In genomic region chr13:33213024-33213795, GRCh38 we compare ENCODE assay signal across 13 cellular contexts.
DNase-seq lines count a peak whose midpoint lies in the region; ATAC-seq, FAIRE-seq and TF ChIP-seq lines count a peak whose summit lies in the region.
"Had no signal": no experiment of that assay in that cellular context is flagged by ENCODE, and none has a peak within 500 bp of the region (broad histone marks: within the 10 kb centered on the region; RNA-seq: fewer than 3 reads in every experiment).

No MANE protein-coding gene starts in this region.

- H3K27ac ChIP-seq in GM23338 (ENCODE audit: low read depth) (peak overlapping the region; percentile 26; the same call in 1 of the 2 replicates), astrocyte (ENCODE audit: low read depth, low read length) (peak overlapping the region; percentile 87), rectal smooth muscle tissue (ENCODE audit: low read depth, low read length) (peak overlapping the region; percentile 65)
- H3K27ac ChIP-seq in CD8-positive, alpha-beta T cell (ENCODE audit: low read depth, low read length): no peak overlapping the region
- no peak overlapping the region for H3K27ac ChIP-seq in CD4-positive, alpha-beta T cell (ENCODE audit: low read depth, low read length)
- H3K27ac ChIP-seq: VCaP had no signal

- H3K4me1 Mint-ChIP-seq in GM23338 (peaks cover 26% of the 10 kb centered on the region), astrocyte (ENCODE audit: low read depth, unreplicated experiment) (peaks cover 47% of the 10 kb centered on the region), glutamatergic neuron (ENCODE audit: low read depth, unreplicated experiment) (peaks cover 35% of the 10 kb centered on the region)
- H3K4me1 Mint-ChIP-seq in CD8-positive, alpha-beta T cell (ENCODE audit: low read depth): no peaks in the 10 kb centered on the region
- H3K4me1 Mint-ChIP-seq in CD4-positive, alpha-beta T cell (ENCODE audit: low read depth): no peaks in the 10 kb centered on the region

- H3K36me3 ChIP-seq in GM23338 (ENCODE audit: insufficient read depth) (no peaks in the 10 kb centered on the region), astrocyte (ENCODE audit: insufficient read depth, low read length) (no peaks in the 10 kb centered on the region), rectal smooth muscle tissue (ENCODE audit: control insufficient read depth, insufficient read depth, low read length) (no peaks in the 10 kb centered on the region)
- no peaks in the 10 kb centered on the region for H3K36me3 ChIP-seq in CD8-positive, alpha-beta T cell (ENCODE audit: insufficient read depth, low read length)
- H3K36me3 ChIP-seq: uterus had no signal

- POLR2A ChIA-PET in CD8-positive, alpha-beta T cell (lab: Charles Lee): no interaction called here
- POLR2A ChIA-PET in CD4-positive, alpha-beta T cell (lab: Charles Lee): no interaction called here

- H3K36me3 Mint-ChIP-seq in GM23338 (ENCODE audit: low read depth) (no peaks in the 10 kb centered on the region), astrocyte (ENCODE audit: low read depth, unreplicated experiment) (peaks cover 5% of the 10 kb centered on the region), glutamatergic neuron (ENCODE audit: unreplicated experiment) (no peaks in the 10 kb centered on the region)
- no peaks in the 10 kb centered on the region for H3K36me3 Mint-ChIP-seq in CD8-positive, alpha-beta T cell
- H3K36me3 Mint-ChIP-seq in CD4-positive, alpha-beta T cell (ENCODE audit: low read depth): no peaks in the 10 kb centered on the region

- FAIRE-seq in astrocyte (lab: Jason Lieb, UNC): no peak

- H3K4me3 Mint-ChIP-seq in GM23338 (no peak overlapping the region), astrocyte (ENCODE audit: unreplicated experiment) (no peak overlapping the region), glutamatergic neuron (ENCODE audit: unreplicated experiment) (no peak overlapping the region)
- no peak overlapping the region for H3K4me3 Mint-ChIP-seq in CD8-positive, alpha-beta T cell
- H3K4me3 Mint-ChIP-seq in CD4-positive, alpha-beta T cell: no peak overlapping the region
- H3K4me3 Mint-ChIP-seq: activated T-cell treated with anti-CD3 and anti-CD28 coated beads, Interleukin-2, amount 50 U/mL, for 4 hours had no signal

- H3K27me3 Mint-ChIP-seq in GM23338 (ENCODE audit: insufficient read depth, low read depth, poor library complexity) (no peaks in the 10 kb centered on the region), astrocyte (ENCODE audit: low read depth, unreplicated experiment) (no peaks in the 10 kb centered on the region), glutamatergic neuron (ENCODE audit: unreplicated experiment) (no peaks in the 10 kb centered on the region)
- H3K27me3 Mint-ChIP-seq in CD8-positive, alpha-beta T cell (ENCODE audit: low read depth): peaks cover 7% of the 10 kb centered on the region
- H3K27me3 Mint-ChIP-seq in CD4-positive, alpha-beta T cell: peaks cover 3% of the 10 kb centered on the region

- CTCF ChIA-PET in CD8-positive, alpha-beta T cell (lab: Charles Lee): no interaction called here
- CTCF ChIA-PET in CD4-positive, alpha-beta T cell (lab: Charles Lee): no interaction called here

- TF ChIP-seq CTCF in GM23338 (conservative IDR thresholded peaks at IDR 0.05; ENCODE audit: low read depth in 2 of 2) (no peak), astrocyte (IDR thresholded peaks at IDR 0.05; ENCODE audit: insufficient read depth, low read depth, low read length) (no peak), glutamatergic neuron (IDR thresholded peaks at IDR 0.05; ENCODE audit: partially characterized antibody, unreplicated experiment) (no peak)
- TF ChIP-seq CTCF in CD8-positive, alpha-beta T cell (IDR thresholded peaks at IDR 0.05): no peak
- no peak for TF ChIP-seq CTCF in CD4-positive, alpha-beta T cell (IDR thresholded peaks at IDR 0.05)

- no peaks in the 10 kb centered on the region for H3K9me2 ChIP-seq in GM23338 (ENCODE audit: insufficient read depth)

- H3K4me3 ChIP-seq in GM23338 (no peak overlapping the region), astrocyte (ENCODE audit: insufficient read depth, low read depth, low read length) (peak overlapping the region; percentile 37), rectal smooth muscle tissue (ENCODE audit: low read length) (no peak overlapping the region)
- no peak overlapping the region for H3K4me3 ChIP-seq in CD8-positive, alpha-beta T cell (ENCODE audit: low read depth, low read length)
- H3K4me3 ChIP-seq: uterus had no signal

- H2AFZ ChIP-seq in GM23338 (no peak overlapping the region), astrocyte (ENCODE audit: low read depth, low read length) (no peak overlapping the region)

- no peaks in the 10 kb centered on the region for H4K20me1 ChIP-seq in GM23338 (replicated peaks; ENCODE audit: insufficient read depth)
- H4K20me1 ChIP-seq in astrocyte (ENCODE audit: insufficient read depth, low read length): peaks cover 3% of the 10 kb centered on the region

- H3K9ac ChIP-seq in astrocyte (ENCODE audit: low read length): peak overlapping the region; percentile 80
- no peak overlapping the region for H3K9ac ChIP-seq in rectal smooth muscle tissue (ENCODE audit: low read length)

- ATAC-seq in GM23338: peak; percentile 72
- no peak for ATAC-seq in CD8-positive, alpha-beta T cell
- ATAC-seq in CD4-positive, alpha-beta T cell (ENCODE audit: poor library complexity): no peak
- ATAC-seq: activated T-cell treated with anti-CD3 and anti-CD28 coated beads, Interleukin-2, amount 50 U/mL, for 4 hours had no signal

- no peaks in the 10 kb centered on the region for H3K79me2 ChIP-seq in GM23338 (replicated peaks; ENCODE audit: insufficient read depth)
- peaks cover 90% of the 10 kb centered on the region for H3K79me2 ChIP-seq in astrocyte (ENCODE audit: insufficient read depth, low read length)

- no peaks in the 10 kb centered on the region for H3F3A ChIP-seq in GM23338 (replicated peaks; ENCODE audit: low read depth)

- H3K9me3 ChIP-seq in astrocyte (ENCODE audit: insufficient read depth, low read depth, low read length): no peaks in the 10 kb centered on the region
- no peaks in the 10 kb centered on the region for H3K9me3 ChIP-seq in CD8-positive, alpha-beta T cell (ENCODE audit: low read length)
- H3K9me3 ChIP-seq in CD4-positive, alpha-beta T cell (ENCODE audit: control insufficient read depth, low read length): no peaks in the 10 kb centered on the region
- H3K9me3 ChIP-seq: uterus had no signal

- H3K4me1 ChIP-seq in GM23338 (ENCODE audit: insufficient read depth) (peaks cover 25% of the 10 kb centered on the region), astrocyte (ENCODE audit: insufficient read depth, low read length) (peaks cover 43% of the 10 kb centered on the region), rectal smooth muscle tissue (ENCODE audit: control insufficient read depth, insufficient read depth, low read length) (peaks cover 36% of the 10 kb centered on the region)
- H3K4me1 ChIP-seq in CD8-positive, alpha-beta T cell (ENCODE audit: insufficient read depth, low read length): no peaks in the 10 kb centered on the region

- intact Hi-C loops in CD8-positive, alpha-beta T cell (cut with DNase I, micrococcal nuclease): no loop called here
- intact Hi-C loops in CD4-positive, alpha-beta T cell (cut with DNase I, micrococcal nuclease): no loop called here

- H3K27me3 ChIP-seq in GM23338 (ENCODE audit: insufficient read depth) (no peaks in the 10 kb centered on the region), astrocyte (ENCODE audit: insufficient read depth, low read length) (no peaks in the 10 kb centered on the region), rectal smooth muscle tissue (ENCODE audit: control insufficient read depth, insufficient read depth, low read length) (no peaks in the 10 kb centered on the region)
- H3K27me3 ChIP-seq in CD8-positive, alpha-beta T cell (ENCODE audit: insufficient read depth, low read length): no peaks in the 10 kb centered on the region
- peaks cover 4% of the 10 kb centered on the region for H3K27me3 ChIP-seq in CD4-positive, alpha-beta T cell (ENCODE audit: control insufficient read depth, insufficient read depth, low read length)
- H3K27me3 ChIP-seq: uterus had no signal

- H3K9me3 Mint-ChIP-seq in GM23338 (no peaks in the 10 kb centered on the region), astrocyte (ENCODE audit: unreplicated experiment) (no peaks in the 10 kb centered on the region), glutamatergic neuron (ENCODE audit: unreplicated experiment) (peaks cover 4% of the 10 kb centered on the region)
- H3K9me3 Mint-ChIP-seq in CD8-positive, alpha-beta T cell: no peaks in the 10 kb centered on the region
- no peaks in the 10 kb centered on the region for H3K9me3 Mint-ChIP-seq in CD4-positive, alpha-beta T cell
- H3K9me3 Mint-ChIP-seq: activated T-cell treated with anti-CD3 and anti-CD28 coated beads, Interleukin-2, amount 50 U/mL, for 4 hours had no signal

- H3K27ac Mint-ChIP-seq in GM23338: peak overlapping the region; percentile 33; the same call in 1 of the 2 replicates
- H3K27ac Mint-ChIP-seq in astrocyte (ENCODE audit: unreplicated experiment): peak overlapping the region; percentile 98
- H3K27ac Mint-ChIP-seq in glutamatergic neuron (ENCODE audit: unreplicated experiment): peak overlapping the region; percentile 10
- H3K27ac Mint-ChIP-seq in CD8-positive, alpha-beta T cell: no peak overlapping the region
- H3K27ac Mint-ChIP-seq in CD4-positive, alpha-beta T cell: no peak overlapping the region

- no peak overlapping the region for H3K4me2 ChIP-seq in GM23338
- H3K4me2 ChIP-seq in astrocyte (ENCODE audit: low read length): peak overlapping the region; percentile 80

- DNase-seq in GM23338 (ENCODE audit: low spot score) (peak; percentile 30), astrocyte (ENCODE audit: low read depth) (peak; percentile 84), glutamatergic neuron (no peak), NCI-H1694 (lab: John Stamatoyannopoulos, UW) (no peak), D341Med (ENCODE audit: low spot score) (no peak)
- no peak for DNase-seq in CD8-positive, alpha-beta T cell
- no peak for DNase-seq in CD4-positive, alpha-beta T cell
- DNase-seq: activated T-cell treated with anti-CD3 and anti-CD28 coated beads, Interleukin-2, amount 50 U/mL, for 4 hours; NCI-H2107; right cardiac atrium; uterus had no signal

TF ChIP-seq in GM23338, 12 proteins besides CTCF, POLR2A, EP300 and RAD21 (continues in another document):
- TF ChIP-seq ETS1 (IDR thresholded peaks at IDR 0.05) (no peak), ZNF114 (CRISPR knock-in tag; IDR thresholded peaks at IDR 0.05) (no peak)

Comparison
In these comparisons a context has a peak if more than half of its experiments do, and no peak if none do; other contexts are left out.
1. DNase-seq: peak in GM23338 (single experiment) and astrocyte (single experiment); none in glutamatergic neuron (single experiment), NCI-H1694 (single experiment), CD8-positive, alpha-beta T cell (0 of 7), CD4-positive, alpha-beta T cell (0 of 10) and D341Med (single experiment).
2. H3K27ac ChIP-seq: peak in GM23338 (single experiment), astrocyte (single experiment) and rectal smooth muscle tissue (single experiment); none in CD8-positive, alpha-beta T cell (single experiment) and CD4-positive, alpha-beta T cell (single experiment).
3. H3K27ac Mint-ChIP-seq: peak in GM23338 (single experiment), astrocyte (single experiment) and glutamatergic neuron (single experiment); none in CD8-positive, alpha-beta T cell (single experiment) and CD4-positive, alpha-beta T cell (single experiment).